2 cellular contexts compared by ENCODE assay signal in the genomic region with DNA sequence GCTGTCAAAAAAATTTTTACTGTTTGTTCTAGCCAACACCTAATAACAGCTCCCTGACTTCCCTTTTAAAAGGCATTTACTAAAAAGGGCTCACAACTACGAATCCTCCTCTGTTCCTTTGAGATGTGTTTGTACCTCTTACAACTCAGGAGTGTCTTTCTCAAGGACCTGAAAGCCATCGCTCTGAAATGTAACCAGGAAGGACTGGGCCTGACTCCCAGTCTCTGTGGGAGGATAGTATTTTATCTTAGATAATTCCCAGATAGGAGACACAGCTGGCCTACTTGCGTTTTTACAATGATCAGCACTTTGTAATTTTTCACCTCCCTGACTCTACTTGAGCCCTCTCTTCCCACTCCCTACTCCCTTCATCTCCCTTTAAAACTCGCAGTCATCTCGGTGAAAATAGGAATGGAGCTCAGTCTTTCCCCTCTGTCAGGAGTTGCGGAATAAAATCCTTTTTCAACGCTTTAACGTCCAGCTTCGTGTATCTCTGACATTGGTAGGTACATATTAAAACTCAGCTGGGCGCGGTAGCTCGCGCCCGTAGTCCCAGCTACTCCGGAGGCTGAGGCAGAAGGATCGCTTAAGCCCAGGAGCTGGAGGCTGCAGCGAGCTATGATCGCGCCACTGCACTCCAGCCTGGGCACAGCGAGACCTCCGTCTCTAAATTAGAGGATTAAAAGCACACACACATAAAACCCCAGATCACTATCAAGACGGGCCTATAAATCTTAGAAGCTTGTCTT.
TF ChIP-seq lines count a peak whose summit lies in the region.

No MANE protein-coding gene starts in this region.

TF ChIP-seq in SK-N-SH, 30 proteins besides CTCF, POLR2A, EP300 and RAD21:
- no peak for TF ChIP-seq NRF1 (IDR thresholded peaks at IDR 0.05; ENCODE audit: low read depth, low read length)
- no peak for TF ChIP-seq RCOR1 (IDR thresholded peaks at IDR 0.05; ENCODE audit: low read length)
- no peak for TF ChIP-seq FOXM1 (IDR thresholded peaks at IDR 0.05; ENCODE audit: low read depth)

TF ChIP-seq in HEK293T, 16 proteins besides CTCF, POLR2A, EP300 and RAD21:
- no peak for TF ChIP-seq FOXK2 (IDR thresholded peaks at IDR 0.05)
- no peak for TF ChIP-seq HDGF (IDR thresholded peaks at IDR 0.05; ENCODE audit: borderline replicate concordance)
- TF ChIP-seq TARDBP (IDR thresholded peaks at IDR 0.05), result no peak
- no peak for TF ChIP-seq SP1 (IDR thresholded peaks at IDR 0.05)
- no peak for TF ChIP-seq FOXM1 (IDR thresholded peaks at IDR 0.05; ENCODE audit: borderline replicate concordance)
- no peak for TF ChIP-seq ARNT (IDR thresholded peaks at IDR 0.05)
- no peak for TF ChIP-seq ZNF384 (IDR thresholded peaks at IDR 0.05)
- TF ChIP-seq, protein P1, sequence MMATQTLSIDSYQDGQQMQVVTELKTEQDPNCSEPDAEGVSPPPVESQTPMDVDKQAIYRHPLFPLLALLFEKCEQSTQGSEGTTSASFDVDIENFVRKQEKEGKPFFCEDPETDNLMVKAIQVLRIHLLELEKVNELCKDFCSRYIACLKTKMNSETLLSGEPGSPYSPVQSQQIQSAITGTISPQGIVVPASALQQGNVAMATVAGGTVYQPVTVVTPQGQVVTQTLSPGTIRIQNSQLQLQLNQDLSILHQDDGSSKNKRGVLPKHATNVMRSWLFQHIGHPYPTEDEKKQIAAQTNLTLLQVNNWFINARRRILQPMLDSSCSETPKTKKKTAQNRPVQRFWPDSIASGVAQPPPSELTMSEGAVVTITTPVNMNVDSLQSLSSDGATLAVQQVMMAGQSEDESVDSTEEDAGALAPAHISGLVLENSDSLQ (IDR thresholded peaks at IDR 0.05), result no peak
- no peak for TF ChIP-seq BHLHE40 (IDR thresholded peaks at IDR 0.05; ENCODE audit: borderline replicate concordance)
- TF ChIP-seq NFRKB (IDR thresholded peaks at IDR 0.05), result no peak
- TF ChIP-seq LEF1 (IDR thresholded peaks at IDR 0.05; ENCODE audit: borderline replicate concordance), result no peak
- TF ChIP-seq SUZ12 (IDR thresholded peaks at IDR 0.05), result no peak
- TF ChIP-seq CTBP1 (IDR thresholded peaks at IDR 0.05; ENCODE audit: borderline replicate concordance), result no peak
- no peak for TF ChIP-seq ELF4 (IDR thresholded peaks at IDR 0.05)
- TF ChIP-seq L3MBTL2 (conservative IDR thresholded peaks at IDR 0.05), result no peak
- TF ChIP-seq FOXA1 (IDR thresholded peaks at IDR 0.05), result no peak
TF ChIP-seq in HEK293T: peak in this region for 0.
